11 cellular contexts compared by ENCODE assay signal in genomic region chr5:181192337-181193046, GRCh38. TPM values are rescaled to one million over a fixed set of nuclear protein-coding genes. Genes with fewer than 3 reads are reported as not detected.
DNase-seq lines count a peak whose midpoint lies in the region; ATAC-seq, FAIRE-seq and TF ChIP-seq lines count a peak whose summit lies in the region.
"Had no signal": no experiment of that assay in that cellular context is flagged by ENCODE, and none has a peak within 500 bp of the region (broad histone marks: within the 10 kb centered on the region; RNA-seq: fewer than 3 reads in every experiment).

No MANE protein-coding gene starts in this region.

- RAD21 ChIA-PET in GM12878 (lab: Charles Lee; ENCODE audit: unreplicated experiment) = interaction anchor here (0.8 to 6.9 kb wide), 11 partner anchors 7 to 69 kb away, joined by 3 to 72 read pairs (median 4); partner anchors contain the start of genes TRIM41, TRIM52 and TRIM7

- H3K79me2 ChIP-seq in GM12878 (ENCODE audit: control insufficient read depth, insufficient read depth, low read length) = no peaks in the 10 kb centered on the region; the same call in 1 of the 2 replicates

- H3K9me3 ChIP-seq in GM12878 (replicated peaks; ENCODE audit: control insufficient read depth, insufficient read depth, low read length) = no peaks in the 10 kb centered on the region
- H3K9me3 ChIP-seq in lower lobe of right lung = no peaks in the 10 kb centered on the region
- no peaks in the 10 kb centered on the region for H3K9me3 ChIP-seq in tibial nerve

- peaks cover 44% of the 10 kb centered on the region for H3K4me1 Mint-ChIP-seq in activated T-cell treated with anti-CD3 and anti-CD28 coated beads, Interleukin-2, amount 50 U/mL, for 72 hours (ENCODE audit: low read depth)

- H3K4me3 Mint-ChIP-seq in activated T-cell treated with anti-CD3 and anti-CD28 coated beads, Interleukin-2, amount 50 U/mL, for 72 hours = peak overlapping the region; percentile 98 to 100

- no peaks in the 10 kb centered on the region for H3K27me3 ChIP-seq in GM12878 (replicated peaks in 1 of 2; ENCODE audit: control insufficient read depth in 2 of 2, insufficient read depth in 2 of 2, low read length in 1 of 2)
- no peaks in the 10 kb centered on the region for H3K27me3 ChIP-seq in lower lobe of right lung (ENCODE audit: low read depth)
- no peaks in the 10 kb centered on the region for H3K27me3 ChIP-seq in tibial nerve

- peaks cover 6% of the 10 kb centered on the region for H3K4me1 ChIP-seq in GM12878 (ENCODE audit: control insufficient read depth, insufficient read depth, low read length)
- H3K4me1 ChIP-seq in lower lobe of right lung = peaks cover 16% of the 10 kb centered on the region
- H3K4me1 ChIP-seq in tibial nerve = peaks cover 0 to 35% (median 4%) of the 10 kb centered on the region in 4 donors

- TF ChIP-seq CTCF in GM12878 (IDR thresholded peaks at IDR 0.05 in 2 of 3, conservative IDR thresholded peaks at IDR 0.05 in 1 of 3; ENCODE audit: control insufficient read depth in 2 of 3, extremely low read depth in 1 of 3, insufficient read depth in 1 of 3, low read depth in 3 of 3, low read length in 3 of 3) (no peak), lower lobe of right lung (IDR thresholded peaks at IDR 0.05) (no peak), tibial nerve (IDR thresholded peaks at IDR 0.05) (no peak), GM13976 (IDR thresholded peaks at IDR 0.05; ENCODE audit: borderline replicate concordance, control extremely low read depth, extremely low read depth, insufficient read depth, missing control alignments) (no peak)

- TSS peak; percentile 76 for BruUV-seq in GM12878 (replicated peaks; lab: Mats Ljungman, UMichigan)

- DNase-seq in activated T-cell treated with anti-CD3 and anti-CD28 coated beads, Interleukin-2, amount 50 U/mL, for 72 hours = no peak
- DNase-seq in activated T-cell treated with anti-CD3 and anti-CD28 coated beads, Interleukin-2, amount 50 U/mL, for 48 hours = no peak
- DNase-seq in GM12878 (ENCODE audit: low read depth, low spot score) (no peak), lower lobe of right lung (no peak), tibial nerve (ENCODE audit: low spot score in 2 of 2) (no peak), GM13976 (ENCODE audit: low spot score) (no peak)
- no peak for DNase-seq in activated CD8-positive, alpha-beta memory T cell treated with anti-CD3 and anti-CD28 coated beads for 24 hours
- DNase-seq: cerebellar nuclear complex had no signal

- peak overlapping the region; percentile 89; the same call in 1 of the 2 replicates for H2AFZ ChIP-seq in GM12878 (ENCODE audit: control insufficient read depth, low read depth, low read length)

- no peak for TF ChIP-seq RAD21 in GM12878 (IDR thresholded peaks at IDR 0.05; ENCODE audit: insufficient read depth, low read depth, low read length)

- WGBS in GM12878 (ENCODE audit: insufficient coverage, insufficient replicate concordance, low lambda C conversion rate, missing lambda C conversion rate) = 50% methylated on average over 12 of the region's 12 CpGs
- WGBS in tibial nerve, 2 donors = 47 to 51% methylated on average over 12 of the region's 12 CpGs

- no peak for TF ChIP-seq POLR2A in GM12878 (IDR thresholded peaks at IDR 0.05; ENCODE audit: low read depth, low read length)
- TF ChIP-seq POLR2A in tibial nerve (IDR thresholded peaks at IDR 0.05) = no peak

- H3K27ac Mint-ChIP-seq in activated T-cell treated with anti-CD3 and anti-CD28 coated beads, Interleukin-2, amount 50 U/mL, for 72 hours = peak overlapping the region; percentile 99

- no peak for FAIRE-seq in GM12878 (lab: Jason Lieb, UNC)

- ATAC-seq in activated T-cell treated with anti-CD3 and anti-CD28 coated beads, Interleukin-2, amount 50 U/mL, for 72 hours (replicated peaks in 1 of 2) = no peak
- ATAC-seq in GM12878 = no peak
- no peak for ATAC-seq in lower lobe of right lung
- ATAC-seq in GM19397 (IDR thresholded peaks at IDR 0.05; ENCODE audit: unreplicated experiment) = no peak

- H3K4me2 ChIP-seq in GM12878 (ENCODE audit: control insufficient read depth, insufficient read depth) = peak overlapping the region; percentile 86

- CTCF ChIA-PET in GM12878 (lab: Yijun Ruan, JAX) = interaction anchor here (1.4 to 7.6 kb wide), 4 partner anchors 7 to 24 kb away, joined by 3 to 96 read pairs (median 16); partner anchors contain the start of gene TRIM7

- peak overlapping the region; percentile 77 for H3K9ac ChIP-seq in GM12878 (ENCODE audit: control insufficient read depth, insufficient read depth, low read length)

- intact Hi-C loops in GM12878 (cut with micrococcal nuclease; ENCODE audit: unreplicated experiment) (loop anchor here (1.0 kb wide), 1 partner anchor 52 kb away; no protein-coding TSS in a partner anchor), lower lobe of right lung (cut with DNase I) (no loop called here)

- no peaks in the 10 kb centered on the region for H4K20me1 ChIP-seq in GM12878 (ENCODE audit: control insufficient read depth, insufficient read depth)

- SMC1A ChIA-PET in GM12878 (lab: Charles Lee; ENCODE audit: uncharacterized antibody, unreplicated experiment) = interaction anchor here (0.8 to 3.5 kb wide), 7 partner anchors 8 to 70 kb away, joined by 3 to 32 read pairs (median 5); partner anchors contain the start of genes TRIM41 and TRIM7

- no peaks in the 10 kb centered on the region for H3K9me3 Mint-ChIP-seq in activated T-cell treated with anti-CD3 and anti-CD28 coated beads, Interleukin-2, amount 50 U/mL, for 72 hours

- H3K27ac ChIP-seq in GM12878 (ENCODE audit: control insufficient read depth, insufficient read depth) = peak overlapping the region; percentile 72; the same call in 1 of the 2 replicates
- peak overlapping the region; percentile 89 for H3K27ac ChIP-seq in lower lobe of right lung
- peak overlapping the region; percentile 82 to 95 (median 91) for H3K27ac ChIP-seq in tibial nerve

- H3K4me3 ChIP-seq in GM12878 = peak overlapping the region; percentile 73
- H3K4me3 ChIP-seq in lower lobe of right lung = peak overlapping the region; percentile 84
- peak overlapping the region; percentile 59 to 78 (median 72) for H3K4me3 ChIP-seq in tibial nerve

- H3K36me3 ChIP-seq in GM12878 (ENCODE audit: control insufficient read depth in 2 of 2, insufficient read depth in 2 of 2, low read length in 1 of 2) = no peaks in the 10 kb centered on the region
- H3K36me3 ChIP-seq in lower lobe of right lung = no peaks in the 10 kb centered on the region
- H3K36me3 ChIP-seq in tibial nerve = peaks cover 0 to 7% (median 0%) of the 10 kb centered on the region in 3 donors

- H3K27me3 Mint-ChIP-seq in activated T-cell treated with anti-CD3 and anti-CD28 coated beads, Interleukin-2, amount 50 U/mL, for 72 hours (ENCODE audit: low read depth) = no peaks in the 10 kb centered on the region

- in situ Hi-C loops in GM12878 (cut with MboI) = no loop called here
- in situ Hi-C loops in GM13976 (cut with MboI; ENCODE audit: low sequenced_read_pairs, unreplicated experiment) = no loop called here

- POLR2A ChIA-PET in GM12878 (lab: Charles Lee) = interaction anchor here (0.5 to 4.5 kb wide), 13 partner anchors 8 to 69 kb away, joined by 3 to 41 read pairs (median 4); partner anchors contain the start of genes RACK1, TRIM41, TRIM52 and TRIM7

- TF ChIP-seq EP300 in GM12878 (IDR thresholded peaks at IDR 0.05; ENCODE audit: borderline replicate concordance in 1 of 2, control insufficient read depth in 1 of 2, low read depth in 2 of 2, low read length in 2 of 2) (no peak), tibial nerve (IDR thresholded peaks at IDR 0.05) (no peak)

- peaks cover 2 to 10% of the 10 kb centered on the region in 2 donors for H3K36me3 Mint-ChIP-seq in activated T-cell treated with anti-CD3 and anti-CD28 coated beads, Interleukin-2, amount 50 U/mL, for 72 hours (ENCODE audit: insufficient read depth in 2 of 2)

RNA-seq across cellular contexts. Expression of gene TRIM7, which starts 12.5 kb away (rescaled TPM):
- 1 to 10 TPM; 2.4 to 2.9 TPM for total RNA-seq in activated T-cell treated with anti-CD3 and anti-CD28 coated beads, Interleukin-2, amount 50 U/mL, for 72 hours
- 0.59 and 0.84 TPM in 2 replicates for total RNA-seq in GM12878 (2013; cell fraction: nucleolus; rRNA removed)
- total RNA-seq in GM12878 (2014; rRNA removed) = 0.54 and 1.1 TPM in 2 replicates
- 0.22 and 0.46 TPM in 2 replicates for total RNA-seq in GM12878 (2014; rRNA removed; fragmentation: Illumina TruSeq; extraction: Trizol)
- 0.38 and 0.96 TPM in 2 replicates for total RNA-seq in GM12878 (2021)
- 1.1 TPM for polyA plus RNA-seq in GM12878 (2011; ENCODE audit: low read depth)
- 1.6 TPM in 2 replicates for polyA plus RNA-seq in GM12878 (2011; rRNA removed)
- polyA plus RNA-seq in GM12878 (2011; cell fraction: cytosol; rRNA removed) = 0.97 and 1.0 TPM in 2 replicates
- 2.2 and 2.4 TPM in 2 replicates for polyA plus RNA-seq in GM12878 (2011; cell fraction: nucleus; rRNA removed)
- polyA plus RNA-seq in GM12878 (2012) = 0.87 and 1.7 TPM in 2 replicates
- polyA plus RNA-seq in GM12878 (2014; fragmentation: Illumina TruSeq; extraction: Trizol) = 0.32 and 0.33 TPM in 2 replicates
- under 1 TPM; 0.02 to 0.20 TPM for polyA plus RNA-seq in GM12878 (2014; fragmentation: Nextera tagmentation; extraction: Ambion mirVana)
- polyA plus RNA-seq in GM12878 (2014; rRNA removed) = 0.84 and 1.1 TPM in 2 replicates
- 1 to 10 TPM in 1 of 2 experiments, under 1 TPM in 1; 0.44 to 1.3 TPM for polyA plus RNA-seq in GM12878 (2016; fragmentation: Nextera tagmentation; extraction: Ambion mirVana)
- 0.80 and 0.88 TPM in 2 replicates for polyA minus RNA-seq in GM12878 (2011; rRNA and poly(A)+ RNA removed)
- polyA minus RNA-seq in GM12878 (2011; cell fraction: cytosol; rRNA and poly(A)+ RNA removed) = 0.83 and 1.1 TPM in 2 replicates
- polyA minus RNA-seq in GM12878 (2011; cell fraction: nucleus; rRNA and poly(A)+ RNA removed) = 0.73 and 1.5 TPM in 2 replicates
- 4.3 TPM for total RNA-seq in lower lobe of right lung
- total RNA-seq in tibial nerve = 10 to 100 TPM in 3 of 4 donors, 1 to 10 TPM in 1; 3.7 to 12.1 (median 10.6) TPM

RNA-seq across cellular contexts. Expression of gene TRIM41, which starts 30.6 kb away (rescaled TPM):
- 10 to 100 TPM; 42.1 to 52.1 TPM for total RNA-seq in activated T-cell treated with anti-CD3 and anti-CD28 coated beads, Interleukin-2, amount 50 U/mL, for 72 hours
- 30.1 and 34.3 TPM in 2 replicates for total RNA-seq in GM12878 (2013; cell fraction: nucleolus; rRNA removed)
- total RNA-seq in GM12878 (2014; rRNA removed) (16.0 and 17.2 TPM in 2 replicates), GM12878 (2014; rRNA removed; fragmentation: Illumina TruSeq; extraction: Trizol) (10.5 and 10.6 TPM in 2 replicates), GM12878 (2021) (24.6 and 28.9 TPM in 2 replicates), lower lobe of right lung (29.1 TPM), tibial nerve (10 to 100 TPM; 17.9 to 25.7 (median 22.7) TPM)
- polyA plus RNA-seq in GM12878 (2011; ENCODE audit: low read depth) = 11.5 TPM
- polyA plus RNA-seq in GM12878 (2011; rRNA removed) (14.8 and 17.7 TPM in 2 replicates), GM12878 (2014; fragmentation: Illumina TruSeq; extraction: Trizol) (9.4 and 10.6 TPM in 2 replicates), GM12878 (2014; fragmentation: Nextera tagmentation; extraction: Ambion mirVana) (1 to 10 TPM; 1.0 to 3.2 TPM), GM12878 (2014; rRNA removed) (21.5 and 24.4 TPM in 2 replicates), GM12878 (2016; fragmentation: Nextera tagmentation; extraction: Ambion mirVana) (1 to 10 TPM; 5.2 to 5.5 TPM)
- polyA plus RNA-seq in GM12878 (2011; cell fraction: cytosol; rRNA removed) = 16.4 and 21.9 TPM in 2 replicates
- polyA plus RNA-seq in GM12878 (2011; cell fraction: nucleus; rRNA removed) = 173 and 195 TPM in 2 replicates
- polyA plus RNA-seq in GM12878 (2012) = 21.7 and 28.2 TPM in 2 replicates
- 8.6 and 10.9 TPM in 2 replicates for polyA minus RNA-seq in GM12878 (2011; rRNA and poly(A)+ RNA removed)
- 6.8 and 7.5 TPM in 2 replicates for polyA minus RNA-seq in GM12878 (2011; cell fraction: cytosol; rRNA and poly(A)+ RNA removed)
- polyA minus RNA-seq in GM12878 (2011; cell fraction: nucleus; rRNA and poly(A)+ RNA removed) = 16.0 and 24.7 TPM in 2 replicates

RNA-seq across cellular contexts. Expression of gene OR2V2, which starts 45.1 kb away (rescaled TPM):
- total RNA-seq in activated T-cell treated with anti-CD3 and anti-CD28 coated beads, Interleukin-2, amount 50 U/mL, for 72 hours = not detected
- 0.20 and 0.56 TPM in 2 replicates for total RNA-seq in GM12878 (2013; cell fraction: nucleolus; rRNA removed)
- total RNA-seq in GM12878 (2014; rRNA removed) = not detected in 2 replicates
- not detected in 2 replicates for total RNA-seq in GM12878 (2014; rRNA removed; fragmentation: Illumina TruSeq; extraction: Trizol)
- total RNA-seq in GM12878 (2021) = not detected in 2 replicates
- not detected for polyA plus RNA-seq in GM12878 (2011; ENCODE audit: low read depth)
- 0.14 and 0.26 TPM in 2 replicates for polyA plus RNA-seq in GM12878 (2011; rRNA removed)
- 0.09 and 0.13 TPM in 2 replicates for polyA plus RNA-seq in GM12878 (2011; cell fraction: cytosol; rRNA removed)
- 0.22 and 0.25 TPM in 2 replicates for polyA plus RNA-seq in GM12878 (2011; cell fraction: nucleus; rRNA removed)
- polyA plus RNA-seq in GM12878 (2012) = not detected in 2 replicates
- polyA plus RNA-seq in GM12878 (2014; fragmentation: Illumina TruSeq; extraction: Trizol) = 0.11 TPM in 1 of 2 replicates, not detected in the other
- polyA plus RNA-seq in GM12878 (2014; fragmentation: Nextera tagmentation; extraction: Ambion mirVana) = not detected
- polyA plus RNA-seq in GM12878 (2014; rRNA removed) = not detected in 2 replicates
- polyA plus RNA-seq in GM12878 (2016; fragmentation: Nextera tagmentation; extraction: Ambion mirVana) = not detected
- 0.05 and 0.88 TPM in 2 replicates for polyA minus RNA-seq in GM12878 (2011; rRNA and poly(A)+ RNA removed)
- polyA minus RNA-seq in GM12878 (2011; cell fraction: cytosol; rRNA and poly(A)+ RNA removed) = not detected in 2 replicates
- 0.24 and 0.29 TPM in 2 replicates for polyA minus RNA-seq in GM12878 (2011; cell fraction: nucleus; rRNA and poly(A)+ RNA removed)
- not detected for total RNA-seq in lower lobe of right lung
- not detected for total RNA-seq in tibial nerve
- total RNA-seq: Daoy, HT1080 had no signal

RNA-seq across cellular contexts. Expression of gene RACK1, which starts 51.2 kb away (rescaled TPM):
- 1,000 to 10,000 TPM; 3,606 to 3,662 TPM for total RNA-seq in activated T-cell treated with anti-CD3 and anti-CD28 coated beads, Interleukin-2, amount 50 U/mL, for 72 hours
- total RNA-seq in GM12878 (2013; cell fraction: nucleolus; rRNA removed) = 1,060 and 1,082 TPM in 2 replicates
- total RNA-seq in GM12878 (2014; rRNA removed) = 6,385 and 6,584 TPM in 2 replicates
- 4,111 and 4,251 TPM in 2 replicates for total RNA-seq in GM12878 (2014; rRNA removed; fragmentation: Illumina TruSeq; extraction: Trizol)
- total RNA-seq in GM12878 (2021) = 2,742 and 2,873 TPM in 2 replicates
- 2,498 TPM for polyA plus RNA-seq in GM12878 (2011; ENCODE audit: low read depth)
- 2,058 and 4,963 TPM in 2 replicates for polyA plus RNA-seq in GM12878 (2011; rRNA removed)
- 6,471 and 7,747 TPM in 2 replicates for polyA plus RNA-seq in GM12878 (2011; cell fraction: cytosol; rRNA removed)
- 2,792 and 3,345 TPM in 2 replicates for polyA plus RNA-seq in GM12878 (2011; cell fraction: nucleus; rRNA removed)
- 4,319 and 4,635 TPM in 2 replicates for polyA plus RNA-seq in GM12878 (2012)
- 2,869 and 4,083 TPM in 2 replicates for polyA plus RNA-seq in GM12878 (2014; fragmentation: Illumina TruSeq; extraction: Trizol)
- polyA plus RNA-seq in GM12878 (2014; fragmentation: Nextera tagmentation; extraction: Ambion mirVana) = 1,000 to 10,000 TPM; 3,729 to 5,412 TPM
- 5,813 and 5,897 TPM in 2 replicates for polyA plus RNA-seq in GM12878 (2014; rRNA removed)
- 1,000 to 10,000 TPM; 1,365 to 1,424 TPM for polyA plus RNA-seq in GM12878 (2016; fragmentation: Nextera tagmentation; extraction: Ambion mirVana)
- polyA minus RNA-seq in GM12878 (2011; rRNA and poly(A)+ RNA removed) = 6,568 and 9,193 TPM in 2 replicates
- 1,862 and 1,930 TPM in 2 replicates for polyA minus RNA-seq in GM12878 (2011; cell fraction: cytosol; rRNA and poly(A)+ RNA removed)
- polyA minus RNA-seq in GM12878 (2011; cell fraction: nucleus; rRNA and poly(A)+ RNA removed) = 910 and 1,213 TPM in 2 replicates
- 1,202 TPM for total RNA-seq in lower lobe of right lung
- 1,000 to 10,000 TPM; 1,722 to 2,174 (median 1,870) TPM for total RNA-seq in tibial nerve
